In the genomic region with DNA sequence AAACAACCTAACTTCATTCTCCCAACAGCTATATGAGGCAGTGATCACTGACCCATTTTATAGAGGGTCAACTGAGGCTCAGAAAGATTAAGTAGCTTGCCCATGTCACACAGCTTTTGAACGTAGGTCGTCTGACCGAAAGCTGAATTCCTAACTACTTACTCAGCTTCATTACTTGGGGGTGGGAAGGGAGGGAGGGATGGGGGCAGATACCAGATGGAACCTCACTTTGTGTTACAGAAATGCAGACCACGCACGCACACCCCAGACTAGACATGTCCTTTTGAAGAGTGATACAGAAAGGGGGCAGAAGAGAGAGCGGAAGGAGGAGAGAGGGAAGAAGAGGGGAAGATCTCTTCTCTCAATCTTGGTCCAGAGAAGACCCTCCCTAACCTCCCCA, we compare ENCODE assay signal across 1 cellular context.
TF ChIP-seq lines count a peak whose summit lies in the region.

No MANE protein-coding gene starts in this region.

TF ChIP-seq in HepG2, 621 proteins besides CTCF, POLR2A, EP300 and RAD21:
- TF ChIP-seq GLI4 (CRISPR knock-in tag; IDR thresholded peaks at IDR 0.05; ENCODE audit: borderline replicate concordance) (no peak), ZNF629 (CRISPR knock-in tag; conservative IDR thresholded peaks at IDR 0.05) (0 out of 2 replicates have a peak, but pooled peaks have one; percentile 37)
